ENCODE assay signal across 1 cellular context in the genomic region with DNA sequence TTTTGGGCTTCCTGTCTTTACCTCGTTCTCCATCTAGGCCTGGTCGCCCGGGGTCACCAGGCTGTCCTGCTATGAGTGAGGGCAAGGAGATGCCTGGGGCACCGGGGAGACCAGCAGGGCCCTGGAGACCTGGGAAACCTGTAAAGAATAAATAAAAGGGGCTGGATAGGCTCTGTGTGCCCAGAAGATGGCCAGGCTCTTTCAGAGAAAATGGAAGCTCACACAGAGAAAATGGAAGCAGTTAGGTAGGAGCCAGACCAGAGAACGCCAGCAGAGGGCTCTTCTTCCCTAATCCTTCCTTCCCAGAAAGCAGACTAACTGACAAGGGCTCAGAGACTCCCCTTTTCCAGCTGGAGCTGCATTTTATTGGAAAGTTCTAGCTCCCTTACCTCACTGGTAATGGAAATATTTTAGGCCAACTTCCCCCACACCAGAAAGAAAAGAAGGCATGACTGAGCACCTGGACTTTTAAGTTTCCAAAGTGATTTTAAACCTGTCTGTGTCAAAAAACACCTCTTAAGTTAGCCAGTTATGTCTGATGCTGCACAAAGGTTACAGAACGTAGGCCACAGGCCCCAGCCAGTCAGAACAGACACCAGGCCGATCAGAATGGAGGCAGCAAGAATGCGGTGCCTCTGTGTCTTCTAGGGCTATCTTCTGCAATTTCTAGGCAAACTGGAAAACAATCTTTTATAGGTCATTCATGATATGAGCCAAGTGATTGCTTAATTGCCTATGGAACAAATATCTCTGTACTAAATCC.
TF ChIP-seq lines count a peak whose summit lies in the region.

No MANE protein-coding gene starts in this region.

TF ChIP-seq in GM23338, 12 proteins besides CTCF, POLR2A, EP300 and RAD21 (continued from another document):
- no peak for TF ChIP-seq POLR2AphosphoS5 (IDR thresholded peaks at IDR 0.05; ENCODE audit: low read depth)
- TF ChIP-seq ETS1 (IDR thresholded peaks at IDR 0.05), result no peak
- TF ChIP-seq ZNF114 (CRISPR knock-in tag; IDR thresholded peaks at IDR 0.05), result no peak
- no peak for TF ChIP-seq CREB1 (CRISPR knock-in tag; IDR thresholded peaks at IDR 0.05; ENCODE audit: low read depth)
- TF ChIP-seq EZH2phosphoT487 (IDR thresholded peaks at IDR 0.05; ENCODE audit: unreplicated experiment), result no peak
- TF ChIP-seq ZNF331 (CRISPR knock-in tag; IDR thresholded peaks at IDR 0.05; ENCODE audit: low read depth), result no peak
- no peak for TF ChIP-seq EZH2 (IDR thresholded peaks at IDR 0.05; ENCODE audit: low read depth, unreplicated experiment)
- no peak for TF ChIP-seq ZNF462 (CRISPR knock-in tag; IDR thresholded peaks at IDR 0.05)
- no peak for TF ChIP-seq STAT1 (IDR thresholded peaks at IDR 0.05; ENCODE audit: unreplicated experiment)
